ENCODE assay signal across 33 cellular contexts in the genomic region with DNA sequence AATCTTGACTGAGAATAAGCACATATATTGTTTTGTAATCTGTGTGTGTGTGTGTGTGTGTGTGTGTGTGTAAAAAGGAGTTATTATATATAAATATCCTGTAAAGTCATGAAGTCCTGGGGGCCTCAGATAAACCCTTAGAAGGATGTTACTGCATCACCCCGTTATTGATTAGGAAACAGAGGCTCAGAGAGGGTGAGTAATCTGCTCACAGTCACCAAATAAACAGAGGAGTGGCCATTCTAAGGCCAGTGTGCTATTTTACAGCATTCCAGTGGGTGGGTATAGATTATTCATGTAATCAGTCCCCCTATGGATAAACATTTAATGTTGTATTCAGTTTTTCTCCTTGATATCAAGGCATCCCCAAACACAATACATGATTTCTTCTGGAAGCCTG.
"Had no signal": no experiment of that assay in that cellular context is flagged by ENCODE, and none has a peak within 500 bp of the region (broad histone marks: within the 10 kb centered on the region; RNA-seq: fewer than 3 reads in every experiment).

No MANE protein-coding gene starts in this region.

- H3K27ac Mint-ChIP-seq: activated CD4-positive, alpha-beta memory T cell treated with anti-CD3 and anti-CD28 coated beads for 36 hours; activated CD4-positive, alpha-beta T cell treated with anti-CD3 and anti-CD28 coated beads, Interleukin-2, amount 10 ng/mL, durations not matched to agents 24 days and 14 days; activated naive CD4-positive, alpha-beta T cell treated with anti-CD3 and anti-CD28 coated beads for 36 hours; activated naive CD8-positive, alpha-beta T cell treated with anti-CD3 and anti-CD28 coated beads for 36 hours; activated T-helper 1 cell treated with anti-CD3 and anti-CD28 coated beads, Interleukin-12 subunit alpha, Interleukin-12 subunit beta, Interleukin-2, Interleukin-4 antibody, amounts not matched to agents 30 ng/mL and 10 ng/mL and 1 ng/mL, durations not matched to agents 14 hours and 24 hours and 36 hours; nephron; stimulated activated memory B cell treated with anti-CD40 and anti-IgM and Interleukin-4, amounts not matched to agents 10 μg/mL and 1 μg/mL and 100 μg/mL, for 72 hours; T-helper 1 cell treated with Interleukin-12 subunit alpha and Interleukin-12 subunit beta and Interleukin-4 antibody, amounts not matched to agents 30 μg/mL and 1 μg/mL, for 36 hours; type B pancreatic cell had no signal

- H3K9me3 Mint-ChIP-seq: activated CD4-positive, alpha-beta memory T cell treated with anti-CD3 and anti-CD28 coated beads for 36 hours; activated CD4-positive, alpha-beta T cell treated with anti-CD3 and anti-CD28 coated beads, Interleukin-2, amount 10 ng/mL, durations not matched to agents 24 days and 14 days; activated naive CD4-positive, alpha-beta T cell treated with anti-CD3 and anti-CD28 coated beads for 36 hours; activated naive CD8-positive, alpha-beta T cell treated with anti-CD3 and anti-CD28 coated beads for 36 hours; activated T-helper 1 cell treated with anti-CD3 and anti-CD28 coated beads, Interleukin-12 subunit alpha, Interleukin-12 subunit beta, Interleukin-2, Interleukin-4 antibody, amounts not matched to agents 30 ng/mL and 10 ng/mL and 1 ng/mL, durations not matched to agents 14 hours and 24 hours and 36 hours; brain; nephron; stimulated activated memory B cell treated with anti-CD40 and anti-IgM and Interleukin-4, amounts not matched to agents 10 μg/mL and 1 μg/mL and 100 μg/mL, for 72 hours; stimulated activated naive CD8-positive, alpha-beta T cell treated with anti-CD3 and anti-CD28 coated beads, Interleukin-15, amount 100 ng/mL, for 72 hours; T-helper 1 cell treated with Interleukin-12 subunit alpha and Interleukin-12 subunit beta and Interleukin-4 antibody, amounts not matched to agents 30 μg/mL and 1 μg/mL, for 36 hours; type B pancreatic cell had no signal

- DNase-seq: activated CD4-positive, alpha-beta memory T cell treated with anti-CD3 and anti-CD28 coated beads for 36 hours; activated CD4-positive, alpha-beta T cell treated with anti-CD3 and anti-CD28 coated beads, Interleukin-2, amount 10 ng/mL, durations not matched to agents 24 days and 14 days; activated CD4-positive, CD25-positive, alpha-beta regulatory T cell treated with anti-CD3 and anti-CD28 coated beads, Interleukin-2, amount 50 U/mL, for 72 hours; activated CD8-positive, alpha-beta memory T cell treated with anti-CD3 and anti-CD28 coated beads, Interleukin-2, amount 50 U/mL, for 4 hours; activated naive CD4-positive, alpha-beta T cell treated with anti-CD3 and anti-CD28 coated beads for 36 hours; activated naive CD8-positive, alpha-beta T cell treated with anti-CD3 and anti-CD28 coated beads for 36 hours; activated T-cell treated with anti-CD3 and anti-CD28 coated beads, Interleukin-2, amount 50 U/mL, for 1 hour; dorsolateral prefrontal cortex; effector memory CD4-positive, alpha-beta T cell; islet precursor cell; left ventricle myocardium inferior; mucosa of descending colon; ovary; retina; stimulated activated CD4-positive, alpha-beta T cell treated with anti-CD3 and anti-CD28 coated beads, Interleukin-1b, Interleukin-23, amount 100 ng/mL, for 48 hours; stimulated activated CD4-positive, alpha-beta T cell treated with anti-CD3 and anti-CD28 coated beads, Interleukin-4, amount 100 ng/mL, for 4 hours; stimulated activated CD8-positive, alpha-beta memory T cell treated with anti-CD3 and anti-CD28 coated beads, Interleukin-4, amount 100 ng/mL, for 48 hours; stimulated activated naive CD8-positive, alpha-beta T cell treated with anti-CD3 and anti-CD28 coated beads, Interleukin-15, amount 100 ng/mL, for 72 hours; substantia nigra; T-helper 9 cell; uterus had no signal

- H3K4me1 ChIP-seq: uterus had no signal

- H3K4me3 ChIP-seq: ascending aorta, coronary artery, left ventricle myocardium inferior, lung, mucosa of descending colon, ovary, prostate gland, smooth muscle cell, uterus had no signal

- H3K4me1 Mint-ChIP-seq: activated CD4-positive, alpha-beta T cell treated with anti-CD3 and anti-CD28 coated beads, Interleukin-2, amount 10 ng/mL, durations not matched to agents 24 days and 14 days; activated naive CD8-positive, alpha-beta T cell treated with anti-CD3 and anti-CD28 coated beads for 36 hours had no signal

- H3K36me3 Mint-ChIP-seq: activated CD4-positive, alpha-beta memory T cell treated with anti-CD3 and anti-CD28 coated beads for 36 hours; activated naive CD8-positive, alpha-beta T cell treated with anti-CD3 and anti-CD28 coated beads for 36 hours; brain; stimulated activated memory B cell treated with anti-CD40 and anti-IgM and Interleukin-4, amounts not matched to agents 10 μg/mL and 1 μg/mL and 100 μg/mL, for 72 hours; type B pancreatic cell had no signal

- H3K4me2 ChIP-seq: smooth muscle cell had no signal

- H3K27me3 ChIP-seq: ascending aorta, dorsolateral prefrontal cortex, ovary, uterus had no signal

- H3K27ac ChIP-seq: ascending aorta, coronary artery, dorsolateral prefrontal cortex, left ventricle myocardium inferior, ovary, prostate gland, uterus had no signal

- H3K9me3 ChIP-seq: ascending aorta, left ventricle myocardium inferior, mucosa of descending colon, ovary, prostate gland, uterus had no signal

- H3K4me3 Mint-ChIP-seq: activated CD4-positive, alpha-beta memory T cell treated with anti-CD3 and anti-CD28 coated beads for 36 hours; activated CD4-positive, alpha-beta T cell treated with anti-CD3 and anti-CD28 coated beads, Interleukin-2, amount 10 ng/mL, durations not matched to agents 24 days and 14 days; activated naive CD4-positive, alpha-beta T cell treated with anti-CD3 and anti-CD28 coated beads for 36 hours; activated naive CD8-positive, alpha-beta T cell treated with anti-CD3 and anti-CD28 coated beads for 36 hours; activated T-helper 1 cell treated with anti-CD3 and anti-CD28 coated beads, Interleukin-12 subunit alpha, Interleukin-12 subunit beta, Interleukin-2, Interleukin-4 antibody, amounts not matched to agents 30 ng/mL and 10 ng/mL and 1 ng/mL, durations not matched to agents 14 hours and 24 hours and 36 hours; nephron; stimulated activated memory B cell treated with anti-CD40 and anti-IgM and Interleukin-4, amounts not matched to agents 10 μg/mL and 1 μg/mL and 100 μg/mL, for 72 hours; stimulated activated naive CD8-positive, alpha-beta T cell treated with anti-CD3 and anti-CD28 coated beads, Interleukin-15, amount 100 ng/mL, for 72 hours; T-helper 1 cell treated with Interleukin-12 subunit alpha and Interleukin-12 subunit beta and Interleukin-4 antibody, amounts not matched to agents 30 μg/mL and 1 μg/mL, for 36 hours; type B pancreatic cell had no signal

- H3K27me3 Mint-ChIP-seq: stimulated activated naive CD8-positive, alpha-beta T cell treated with anti-CD3 and anti-CD28 coated beads, Interleukin-15, amount 100 ng/mL, for 72 hours had no signal

- H3K36me3 ChIP-seq: ascending aorta, left ventricle myocardium inferior, ovary, prostate gland, uterus had no signal

- ATAC-seq: mucosa of descending colon; sciatic nerve; stimulated activated memory B cell treated with anti-CD40 and anti-IgM and Interleukin-4, amounts not matched to agents 10 μg/mL and 1 μg/mL and 100 μg/mL, for 72 hours; stimulated activated naive CD8-positive, alpha-beta T cell treated with anti-CD3 and anti-CD28 coated beads, Interleukin-15, amount 100 ng/mL, for 72 hours had no signal
